Comparison of ENCODE assay signal across 25 cellular contexts in the genomic region with DNA sequence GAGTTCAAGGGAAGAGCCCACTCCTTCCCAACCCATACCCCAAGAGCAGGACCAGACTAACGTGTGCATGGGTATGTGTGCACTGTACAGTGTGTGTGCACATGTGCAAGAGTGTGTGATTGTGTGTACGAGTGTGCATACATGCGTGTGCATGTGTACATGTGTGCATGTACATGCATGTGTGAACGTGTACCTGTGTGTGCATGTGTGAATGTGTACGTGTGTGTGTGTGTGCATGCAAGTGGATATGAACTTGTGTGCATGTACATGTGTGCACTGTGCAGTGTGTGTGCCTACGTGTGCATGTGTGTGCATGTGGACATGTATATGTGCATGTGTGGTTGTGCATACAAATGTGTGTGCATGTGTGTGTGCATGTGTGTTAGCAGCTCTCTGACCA.
"Had no signal": no experiment of that assay in that cellular context is flagged by ENCODE, and none has a peak within 500 bp of the region (broad histone marks: within the 10 kb centered on the region; RNA-seq: fewer than 3 reads in every experiment).

No MANE protein-coding gene starts in this region.

- H3K27ac ChIP-seq: colonic mucosa, esophagus muscularis mucosa, foreskin keratinocyte, gastroesophageal sphincter, heart left ventricle, hepatocyte, parathyroid adenoma, thoracic aorta, tibial nerve, upper lobe of right lung, vagina had no signal

- H3K36me3 ChIP-seq: colonic mucosa, esophagus muscularis mucosa, gastroesophageal sphincter, heart left ventricle, thoracic aorta, tibial nerve, upper lobe of right lung, vagina had no signal

- H3K9ac ChIP-seq: parathyroid adenoma had no signal

- H3K9me3 Mint-ChIP-seq: mesothelial cell of epicardium; natural killer cell treated with Interleukin-12 subunit alpha and Interleukin-12 subunit beta and Interleukin-15 and Interleukin-18, amount 100 ng/mL, for 72 hours; neural crest cell had no signal

- H3K27me3 ChIP-seq: vagina had no signal

- H3K9me3 ChIP-seq: colonic mucosa, esophagus muscularis mucosa, gastroesophageal sphincter, heart left ventricle, mucosa of descending colon, thoracic aorta, tibial nerve, upper lobe of right lung, vagina had no signal

- H3K4me3 ChIP-seq: colonic mucosa, esophagus muscularis mucosa, gastroesophageal sphincter, heart left ventricle, hepatocyte, mucosa of descending colon, smooth muscle cell, thoracic aorta, tibial nerve, upper lobe of right lung, vagina had no signal

- H3K27ac Mint-ChIP-seq: dendritic cell treated with granulocyte-macrophage colony-stimulating factor and Interleukin-4, amounts not matched to agents 40 ng/mL and 50 ng/mL, for 4 days; mesothelial cell of epicardium; naive B cell; natural killer cell treated with Interleukin-12 subunit alpha and Interleukin-12 subunit beta and Interleukin-15 and Interleukin-18, amount 100 ng/mL, for 72 hours; progenitor cell of endocrine pancreas had no signal

- FAIRE-seq: endothelial cell of umbilical vein, kidney had no signal

- H3K36me3 Mint-ChIP-seq: mesothelial cell of epicardium; naive B cell; natural killer cell treated with Interleukin-12 subunit alpha and Interleukin-12 subunit beta and Interleukin-15 and Interleukin-18, amount 100 ng/mL, for 72 hours had no signal

- DNase-seq: effector memory CD4-positive, alpha-beta T cell; kidney; naive B cell; stimulated activated CD4-positive, alpha-beta T cell treated with anti-CD3 and anti-CD28 coated beads, Interleukin-12 subunit alpha, Interleukin-12 subunit beta, amount 100 ng/mL, for 4 hours; stimulated activated CD4-positive, alpha-beta T cell treated with anti-CD3 and anti-CD28 coated beads, Interleukin-4, amount 100 ng/mL, for 1 hour; stimulated activated naive CD4-positive, alpha-beta T cell treated with Interleukin-2 at 50 U/mL for 16 hours had no signal

- ATAC-seq: natural killer cell treated with Interleukin-12 subunit alpha and Interleukin-12 subunit beta and Interleukin-15 and Interleukin-18, amount 100 ng/mL, for 72 hours had no signal

- H3K4me3 Mint-ChIP-seq: dendritic cell treated with granulocyte-macrophage colony-stimulating factor and Interleukin-4, amounts not matched to agents 40 ng/mL and 50 ng/mL, for 4 days; mesothelial cell of epicardium; naive B cell; natural killer cell treated with Interleukin-12 subunit alpha and Interleukin-12 subunit beta and Interleukin-15 and Interleukin-18, amount 100 ng/mL, for 72 hours; neural crest cell had no signal

- H3K4me2 ChIP-seq: hepatocyte, smooth muscle cell had no signal

- H2AFZ ChIP-seq: hepatocyte, parathyroid adenoma had no signal

- H3K4me1 ChIP-seq: colonic mucosa, foreskin keratinocyte, heart left ventricle, parathyroid adenoma, upper lobe of right lung, vagina had no signal

- H3K4me1 Mint-ChIP-seq: mesothelial cell of epicardium, neural crest cell had no signal

- H3K79me2 ChIP-seq: hepatocyte, parathyroid adenoma had no signal
